Comparison of ENCODE assay signal across 1 cellular context in the genomic region with DNA sequence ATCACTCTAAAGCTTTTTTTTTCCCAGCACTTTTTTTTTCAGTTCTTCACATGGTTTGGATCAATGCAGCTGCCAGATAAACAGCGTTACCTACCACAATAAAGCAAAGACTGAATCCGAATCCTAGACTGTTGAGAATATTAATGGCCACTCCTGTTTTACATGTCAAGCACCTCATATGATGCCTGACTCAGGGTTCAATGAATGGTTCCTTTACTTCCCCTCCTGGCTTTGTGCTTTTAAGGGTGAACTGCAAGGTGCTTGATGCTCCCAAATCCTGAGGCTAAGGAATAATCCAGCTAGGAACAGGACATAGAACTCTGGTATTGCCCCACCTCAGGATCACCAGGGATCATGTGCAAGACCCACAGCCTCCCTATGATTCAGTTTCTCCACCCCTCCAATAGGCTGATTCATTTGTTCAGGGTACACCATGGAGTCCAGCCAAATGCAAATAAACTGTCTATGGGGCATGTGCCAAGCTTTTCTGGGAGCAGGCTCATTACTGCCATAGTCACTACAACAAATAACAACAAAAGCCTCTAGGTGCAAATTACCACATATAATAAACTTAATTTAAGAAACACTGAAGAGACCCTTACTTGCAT.
TF ChIP-seq lines count a peak whose summit lies in the region.

No MANE protein-coding gene starts in this region.

TF ChIP-seq in liver, 16 proteins besides CTCF, POLR2A, EP300 and RAD21 (continued from another document):
- no peak for TF ChIP-seq MAX (IDR thresholded peaks at IDR 0.05)
- TF ChIP-seq RXRA (IDR thresholded peaks at IDR 0.05) = peak in 1 of 2 donors; percentile 71
- TF ChIP-seq YY1 (IDR thresholded peaks at IDR 0.05) = no peak
- TF ChIP-seq FOXA1 (IDR thresholded peaks at IDR 0.05) = no peak
- TF ChIP-seq HNF4G (IDR thresholded peaks at IDR 0.05) = no peak
- TF ChIP-seq, protein P1, sequence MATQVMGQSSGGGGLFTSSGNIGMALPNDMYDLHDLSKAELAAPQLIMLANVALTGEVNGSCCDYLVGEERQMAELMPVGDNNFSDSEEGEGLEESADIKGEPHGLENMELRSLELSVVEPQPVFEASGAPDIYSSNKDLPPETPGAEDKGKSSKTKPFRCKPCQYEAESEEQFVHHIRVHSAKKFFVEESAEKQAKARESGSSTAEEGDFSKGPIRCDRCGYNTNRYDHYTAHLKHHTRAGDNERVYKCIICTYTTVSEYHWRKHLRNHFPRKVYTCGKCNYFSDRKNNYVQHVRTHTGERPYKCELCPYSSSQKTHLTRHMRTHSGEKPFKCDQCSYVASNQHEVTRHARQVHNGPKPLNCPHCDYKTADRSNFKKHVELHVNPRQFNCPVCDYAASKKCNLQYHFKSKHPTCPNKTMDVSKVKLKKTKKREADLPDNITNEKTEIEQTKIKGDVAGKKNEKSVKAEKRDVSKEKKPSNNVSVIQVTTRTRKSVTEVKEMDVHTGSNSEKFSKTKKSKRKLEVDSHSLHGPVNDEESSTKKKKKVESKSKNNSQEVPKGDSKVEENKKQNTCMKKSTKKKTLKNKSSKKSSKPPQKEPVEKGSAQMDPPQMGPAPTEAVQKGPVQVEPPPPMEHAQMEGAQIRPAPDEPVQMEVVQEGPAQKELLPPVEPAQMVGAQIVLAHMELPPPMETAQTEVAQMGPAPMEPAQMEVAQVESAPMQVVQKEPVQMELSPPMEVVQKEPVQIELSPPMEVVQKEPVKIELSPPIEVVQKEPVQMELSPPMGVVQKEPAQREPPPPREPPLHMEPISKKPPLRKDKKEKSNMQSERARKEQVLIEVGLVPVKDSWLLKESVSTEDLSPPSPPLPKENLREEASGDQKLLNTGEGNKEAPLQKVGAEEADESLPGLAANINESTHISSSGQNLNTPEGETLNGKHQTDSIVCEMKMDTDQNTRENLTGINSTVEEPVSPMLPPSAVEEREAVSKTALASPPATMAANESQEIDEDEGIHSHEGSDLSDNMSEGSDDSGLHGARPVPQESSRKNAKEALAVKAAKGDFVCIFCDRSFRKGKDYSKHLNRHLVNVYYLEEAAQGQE (IDR thresholded peaks at IDR 0.05) = no peak
- TF ChIP-seq GABPA (IDR thresholded peaks at IDR 0.05 in 1 of 2, conservative IDR thresholded peaks at IDR 0.05 in 1 of 2) = no peak
